ENCODE assay signal across 8 cellular contexts in genomic region chr19:28633223-28634030, GRCh38.
DNase-seq lines count a peak whose midpoint lies in the region; ATAC-seq and TF ChIP-seq lines count a peak whose summit lies in the region.

No MANE protein-coding gene starts in this region.

- ATAC-seq in Right ventricle myocardium superior (ENCODE audit: poor library complexity) (peak; percentile 46), Right ventricle myocardium inferior (no peak), GM21717 (IDR thresholded peaks at IDR 0.05; ENCODE audit: unreplicated experiment) (no peak)

- no peak overlapping the region for H3K4me3 Mint-ChIP-seq in osteocyte (ENCODE audit: unreplicated experiment)

- no peaks in the 10 kb centered on the region for H3K4me1 Mint-ChIP-seq in osteocyte (ENCODE audit: unreplicated experiment)

- no peak overlapping the region for H3K27ac Mint-ChIP-seq in osteocyte (ENCODE audit: unreplicated experiment)

- TF ChIP-seq CTCF in fibroblast of mammary gland (conservative IDR thresholded peaks at IDR 0.05; ENCODE audit: control insufficient read depth, insufficient read depth, low read depth, low read length) (peak; percentile 84), osteocyte (IDR thresholded peaks at IDR 0.05) (peak; percentile 58)

- intact Hi-C loops in Right ventricle myocardium superior (cut with DNase I) = loop anchor here (5.0 kb wide), 1 partner anchor 166 kb away; no protein-coding TSS in a partner anchor
- intact Hi-C loops in Right ventricle myocardium inferior (cut with DNase I) = loop anchor here (5.0 kb wide), 1 partner anchor 166 kb away; no protein-coding TSS in a partner anchor

- peaks cover 7% of the 10 kb centered on the region for H3K9me3 Mint-ChIP-seq in osteocyte (ENCODE audit: unreplicated experiment)

- no peaks in the 10 kb centered on the region for H3K27me3 Mint-ChIP-seq in osteocyte (ENCODE audit: unreplicated experiment)

- no peak overlapping the region for H3K4me3 ChIP-seq in fibroblast of mammary gland (ENCODE audit: control insufficient read depth, low read depth, low read length)

- H3K36me3 Mint-ChIP-seq in osteocyte (ENCODE audit: unreplicated experiment) = no peaks in the 10 kb centered on the region

- DNase-seq in Right ventricle myocardium superior (peak; percentile 48), Right ventricle myocardium inferior (ENCODE audit: missing footprints) (no peak), NCI-H2196 (lab: John Stamatoyannopoulos, UW; ENCODE audit: unreplicated experiment) (peak; percentile 57), fibroblast of mammary gland (ENCODE audit: low read depth) (peak; percentile 66), osteocyte (ENCODE audit: extremely low spot score, unreplicated experiment) (no peak), hippocampal formation (lab: John Stamatoyannopoulos, UW) (no peak)
- DNase-seq in activated CD4-positive, alpha-beta T cell treated with anti-CD3 and anti-CD28 coated beads, Interleukin-2, amount 50 U/mL, for 4 hours = peak; percentile 2 to 3

Comparison
In these comparisons a context has a peak if more than half of its experiments do, and no peak if none do; other contexts are left out.
1. DNase-seq: peak in Right ventricle myocardium superior (single experiment), NCI-H2196 (single experiment), activated CD4-positive, alpha-beta T cell treated with anti-CD3 and anti-CD28 coated beads, Interleukin-2, amount 50 U/mL, for 4 hours (2 of 2) and fibroblast of mammary gland (single experiment); none in Right ventricle myocardium inferior (single experiment), osteocyte (single experiment) and hippocampal formation (0 of 2).